ENCODE assay signal across 16 cellular contexts in the genomic region with DNA sequence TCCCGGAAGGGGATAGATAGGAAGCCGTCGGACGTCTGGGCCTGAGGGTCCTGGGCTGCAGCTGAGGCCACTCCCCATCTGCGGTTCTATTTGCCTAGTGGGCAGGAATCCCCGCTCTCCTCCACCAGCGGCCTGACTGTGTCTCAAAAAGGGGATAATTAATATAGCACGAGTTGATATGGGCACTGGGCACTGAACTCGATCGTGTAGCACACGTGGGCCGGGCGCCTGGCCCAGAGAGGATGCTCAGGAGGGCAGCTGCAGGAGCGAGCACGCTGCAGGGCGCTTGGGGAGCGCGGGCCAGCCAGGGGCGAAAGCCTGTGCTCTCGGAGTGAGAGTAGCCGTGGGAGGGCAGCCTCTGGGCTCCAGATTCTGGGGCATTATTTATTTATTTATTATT. TPM values are rescaled to one million over a fixed set of nuclear protein-coding genes. Genes with fewer than 3 reads are reported as not detected.
"Had no signal": no experiment of that assay in that cellular context is flagged by ENCODE, and none has a peak within 500 bp of the region (broad histone marks: within the 10 kb centered on the region; RNA-seq: fewer than 3 reads in every experiment).

No MANE protein-coding gene starts in this region.

- ATAC-seq: naive thymus-derived CD4-positive, alpha-beta T cell had no signal

- H3K27ac ChIP-seq: hepatocyte, parathyroid adenoma, psoas muscle, skin epidermis, stomach, thoracic aorta had no signal

- H3K36me3 ChIP-seq: stomach, thoracic aorta had no signal

- H3K9me3 Mint-ChIP-seq: dendritic cell treated with granulocyte-macrophage colony-stimulating factor and Interleukin-4, amounts not matched to agents 40 ng/mL and 50 ng/mL, for 4 days had no signal

- H3K4me3 ChIP-seq: hepatocyte, skin epidermis had no signal

- H3K4me3 Mint-ChIP-seq: dendritic cell treated with granulocyte-macrophage colony-stimulating factor and Interleukin-4, amounts not matched to agents 40 ng/mL and 50 ng/mL, for 4 days had no signal

- DNase-seq: foreskin melanocyte; left colon; occipital lobe; stimulated activated naive CD4-positive, alpha-beta T cell; stomach had no signal

- H3K9me3 ChIP-seq: psoas muscle, stomach, thoracic aorta had no signal

- H3K27ac Mint-ChIP-seq: dendritic cell treated with granulocyte-macrophage colony-stimulating factor and Interleukin-4, amounts not matched to agents 40 ng/mL and 50 ng/mL, for 4 days; naive thymus-derived CD4-positive, alpha-beta T cell had no signal

RNA-seq across cellular contexts. Expression of a gene that starts 8.8 kb away (rescaled TPM):
- total RNA-seq: hepatocyte; left colon; left ventricle myocardium superior; mononuclear cell; naive thymus-derived CD4-positive, alpha-beta T cell; occipital lobe; psoas muscle; sciatic nerve; thoracic aorta had no signal
- polyA plus RNA-seq: esophagus; naive thymus-derived CD4-positive, alpha-beta T cell; psoas muscle; stomach had no signal
